ENCODE assay signal across 1 cellular context in genomic region chr1:86950712-86951111, GRCh38.
TF ChIP-seq lines count a peak whose summit lies in the region.

No MANE protein-coding gene starts in this region.

TF ChIP-seq in WTC11, 78 proteins besides CTCF, POLR2A, EP300 and RAD21 (continued from another document):
- TF ChIP-seq HMGXB4 (CRISPR knock-in tag; IDR thresholded peaks at IDR 0.05) (no peak), ZNF425 (CRISPR knock-in tag; conservative IDR thresholded peaks at IDR 0.05) (no peak), ZNF512 (CRISPR knock-in tag; IDR thresholded peaks at IDR 0.05; ENCODE audit: borderline replicate concordance) (no peak), ESRRA (CRISPR knock-in tag; IDR thresholded peaks at IDR 0.05; ENCODE audit: borderline replicate concordance) (no peak), USF1 (CRISPR knock-in tag; IDR thresholded peaks at IDR 0.05) (no peak), ATF3 (CRISPR knock-in tag; conservative IDR thresholded peaks at IDR 0.05) (no peak), ZNF138 (CRISPR knock-in tag; conservative IDR thresholded peaks at IDR 0.05) (no peak), ZNF416 (CRISPR knock-in tag; IDR thresholded peaks at IDR 0.05) (no peak), ZMAT4 (CRISPR knock-in tag; IDR thresholded peaks at IDR 0.05) (no peak), RELA (CRISPR knock-in tag; IDR thresholded peaks at IDR 0.05; ENCODE audit: borderline replicate concordance) (no peak), KAT7 (CRISPR knock-in tag; IDR thresholded peaks at IDR 0.05; ENCODE audit: borderline replicate concordance) (no peak), GTF2I (CRISPR knock-in tag; conservative IDR thresholded peaks at IDR 0.05) (no peak), AR (CRISPR knock-in tag; IDR thresholded peaks at IDR 0.05) (no peak), RORB (CRISPR knock-in tag; IDR thresholded peaks at IDR 0.05) (no peak)
